1 cellular context compared by ENCODE assay signal in genomic region chr19:48966541-48967345, GRCh38.
TF ChIP-seq lines count a peak whose summit lies in the region.

No MANE protein-coding gene starts in this region.

TF ChIP-seq in A549, 52 proteins besides CTCF, POLR2A, EP300 and RAD21 (continued from another document):
- TF ChIP-seq, protein P1, sequence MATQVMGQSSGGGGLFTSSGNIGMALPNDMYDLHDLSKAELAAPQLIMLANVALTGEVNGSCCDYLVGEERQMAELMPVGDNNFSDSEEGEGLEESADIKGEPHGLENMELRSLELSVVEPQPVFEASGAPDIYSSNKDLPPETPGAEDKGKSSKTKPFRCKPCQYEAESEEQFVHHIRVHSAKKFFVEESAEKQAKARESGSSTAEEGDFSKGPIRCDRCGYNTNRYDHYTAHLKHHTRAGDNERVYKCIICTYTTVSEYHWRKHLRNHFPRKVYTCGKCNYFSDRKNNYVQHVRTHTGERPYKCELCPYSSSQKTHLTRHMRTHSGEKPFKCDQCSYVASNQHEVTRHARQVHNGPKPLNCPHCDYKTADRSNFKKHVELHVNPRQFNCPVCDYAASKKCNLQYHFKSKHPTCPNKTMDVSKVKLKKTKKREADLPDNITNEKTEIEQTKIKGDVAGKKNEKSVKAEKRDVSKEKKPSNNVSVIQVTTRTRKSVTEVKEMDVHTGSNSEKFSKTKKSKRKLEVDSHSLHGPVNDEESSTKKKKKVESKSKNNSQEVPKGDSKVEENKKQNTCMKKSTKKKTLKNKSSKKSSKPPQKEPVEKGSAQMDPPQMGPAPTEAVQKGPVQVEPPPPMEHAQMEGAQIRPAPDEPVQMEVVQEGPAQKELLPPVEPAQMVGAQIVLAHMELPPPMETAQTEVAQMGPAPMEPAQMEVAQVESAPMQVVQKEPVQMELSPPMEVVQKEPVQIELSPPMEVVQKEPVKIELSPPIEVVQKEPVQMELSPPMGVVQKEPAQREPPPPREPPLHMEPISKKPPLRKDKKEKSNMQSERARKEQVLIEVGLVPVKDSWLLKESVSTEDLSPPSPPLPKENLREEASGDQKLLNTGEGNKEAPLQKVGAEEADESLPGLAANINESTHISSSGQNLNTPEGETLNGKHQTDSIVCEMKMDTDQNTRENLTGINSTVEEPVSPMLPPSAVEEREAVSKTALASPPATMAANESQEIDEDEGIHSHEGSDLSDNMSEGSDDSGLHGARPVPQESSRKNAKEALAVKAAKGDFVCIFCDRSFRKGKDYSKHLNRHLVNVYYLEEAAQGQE (IDR thresholded peaks at IDR 0.05), result 0 out of 2 replicates have a peak, but pooled peaks have one; percentile 5
